In genomic region chr19:14116525-14116917, GRCh38 we compare ENCODE assay signal across 1 cellular context.
A peak's percentile ranks its signal among the peaks of the same experiment; 100 is the strongest.
TF ChIP-seq lines count a peak whose summit lies in the region.

No MANE protein-coding gene starts in this region.

TF ChIP-seq in K562, 482 proteins besides CTCF, POLR2A, EP300 and RAD21:
- TF ChIP-seq TFAM (CRISPR knock-in tag; conservative IDR thresholded peaks at IDR 0.05) (no peak), HBP1 (CRISPR knock-in tag; IDR thresholded peaks at IDR 0.05) (0 out of 2 replicates have a peak, but pooled peaks have one; percentile 49)
TF ChIP-seq in K562: peak in this region for 1.
